1 cellular context compared by ENCODE assay signal in the genomic region with DNA sequence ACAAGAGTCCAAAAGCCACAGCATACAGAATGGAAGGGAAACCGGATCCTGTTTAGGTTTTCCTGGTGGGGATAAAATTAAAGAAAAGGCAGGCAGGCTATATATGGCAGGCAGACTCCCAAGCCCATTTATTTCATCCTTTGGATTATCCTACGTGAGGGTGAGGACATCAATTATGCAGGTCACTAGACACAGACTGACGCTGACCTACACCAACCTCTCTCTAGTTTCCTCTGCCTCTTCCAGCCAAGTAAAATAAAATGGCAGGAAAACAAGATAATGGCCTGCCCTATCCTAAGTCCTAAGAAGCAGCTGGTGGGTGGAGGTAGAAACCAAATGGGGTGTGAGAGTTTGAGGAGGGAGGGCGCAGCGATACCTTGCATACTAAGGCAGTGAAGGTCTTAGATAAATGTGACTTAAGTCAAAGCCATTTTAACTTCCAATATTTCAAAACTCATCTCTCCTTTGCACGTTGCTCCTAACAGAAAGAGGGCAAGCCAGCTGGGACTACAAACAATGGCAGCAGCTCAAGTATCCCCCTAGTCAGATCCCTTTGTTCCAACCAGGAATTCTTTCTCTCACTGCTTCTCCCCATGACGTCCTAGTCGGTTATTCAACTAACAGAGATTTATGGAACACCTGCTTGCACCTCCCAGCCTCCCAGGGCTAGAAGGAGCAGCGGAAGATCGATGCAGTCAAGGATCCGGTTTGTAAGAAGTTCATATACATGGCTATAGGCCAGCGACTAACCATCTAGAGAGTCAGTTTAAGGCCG.
TF ChIP-seq lines count a peak whose summit lies in the region.

No MANE protein-coding gene starts in this region.

TF ChIP-seq in endothelial cell of umbilical vein, 7 proteins besides CTCF, POLR2A, EP300 and RAD21 (continued from another document):
- TF ChIP-seq, protein P1, sequence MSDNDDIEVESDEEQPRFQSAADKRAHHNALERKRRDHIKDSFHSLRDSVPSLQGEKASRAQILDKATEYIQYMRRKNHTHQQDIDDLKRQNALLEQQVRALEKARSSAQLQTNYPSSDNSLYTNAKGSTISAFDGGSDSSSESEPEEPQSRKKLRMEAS (IDR thresholded peaks at IDR 0.05; ENCODE audit: insufficient read depth, insufficient read length), result no peak
- no peak for TF ChIP-seq POLR2AphosphoS5 (IDR thresholded peaks at IDR 0.05; ENCODE audit: insufficient read depth, low read depth, low read length)
TF ChIP-seq in endothelial cell of umbilical vein: peak in this region for 0.
